18 cellular contexts compared by ENCODE assay signal in genomic region chr10:113780681-113781250, GRCh38. TPM values are rescaled to one million over a fixed set of nuclear protein-coding genes. Genes with fewer than 3 reads are reported as not detected.
A peak's percentile ranks its signal among the peaks of the same experiment; 100 is the strongest.
DNase-seq lines count a peak whose midpoint lies in the region; ATAC-seq and TF ChIP-seq lines count a peak whose summit lies in the region.
"Had no signal": no experiment of that assay in that cellular context is flagged by ENCODE, and none has a peak within 500 bp of the region (broad histone marks: within the 10 kb centered on the region; RNA-seq: fewer than 3 reads in every experiment).

No MANE protein-coding gene starts in this region.

- no peaks in the 10 kb centered on the region for H3K79me2 ChIP-seq in osteoblast (ENCODE audit: insufficient read depth, low read length)

- H3K27me3 ChIP-seq in dorsolateral prefrontal cortex (no peaks in the 10 kb centered on the region), osteoblast (ENCODE audit: insufficient read depth, low read length) (peaks cover 37% of the 10 kb centered on the region)
- H3K27me3 ChIP-seq: BLaER1 treated with 17β-estradiol and CSF1 and Interleukin-3, amounts not matched to agents 10 nM and 100 nM; vagina had no signal

- no peak overlapping the region for H2AFZ ChIP-seq in osteoblast (ENCODE audit: low read length)

- intact Hi-C loops in dorsolateral prefrontal cortex (cut with DNase I): loop anchor here (10.0 kb wide), 1 partner anchor 76 kb away; no protein-coding TSS in a partner anchor

- ATAC-seq in activated CD4-positive, CD25-positive, alpha-beta regulatory T cell treated with anti-CD3 and anti-CD28 coated beads, Interleukin-2, amount 50 U/mL, for 24 hours: no peak
- ATAC-seq: PC-3 had no signal

- no peaks in the 10 kb centered on the region for H4K20me1 ChIP-seq in osteoblast (ENCODE audit: insufficient read depth, low read length)
- H4K20me1 ChIP-seq: BLaER1 treated with 17β-estradiol and CSF1 and Interleukin-3, amounts not matched to agents 10 nM and 100 nM had no signal

- no peaks in the 10 kb centered on the region for H3K36me3 ChIP-seq in osteoblast (ENCODE audit: insufficient read depth, low read length)
- H3K36me3 ChIP-seq: BLaER1 treated with 17β-estradiol and CSF1 and Interleukin-3, amounts not matched to agents 10 nM and 100 nM; vagina had no signal

- H3K4me3 ChIP-seq in dorsolateral prefrontal cortex (no peak overlapping the region), osteoblast (ENCODE audit: insufficient read depth, low read length) (no peak overlapping the region)
- H3K4me3 ChIP-seq: BLaER1 treated with 17β-estradiol and CSF1 and Interleukin-3, amounts not matched to agents 10 nM and 100 nM; vagina had no signal

- peak in 42 of 56 donors; percentile 12 to 71 (median 47) for TF ChIP-seq CTCF in dorsolateral prefrontal cortex (IDR thresholded peaks at IDR 0.05 in 54 of 56, conservative IDR thresholded peaks at IDR 0.05 in 2 of 56; ENCODE audit: low read depth in 1 of 56, partially characterized antibody in 56 of 56)
- TF ChIP-seq CTCF in osteoblast (IDR thresholded peaks at IDR 0.05; ENCODE audit: extremely low read depth, low read depth, low read length): peak; percentile 12

- H3K27ac ChIP-seq in dorsolateral prefrontal cortex (peak overlapping the region in 8 of 59 donors; percentile 3 to 57 (median 38)), osteoblast (ENCODE audit: low read depth, low read length) (no peak overlapping the region)
- H3K27ac ChIP-seq: BLaER1 treated with 17β-estradiol and CSF1 and Interleukin-3, amounts not matched to agents 10 nM and 100 nM; vagina had no signal

- DNase-seq in EH (ENCODE audit: low read depth) (peak; percentile 17), HT-29 (ENCODE audit: low spot score) (peak; percentile 13), dorsolateral prefrontal cortex (peak in 4 of 10 donors; percentile 13 to 52 (median 40)), osteoblast (ENCODE audit: insufficient read length, low spot score, missing footprints) (no peak), SIG-M5 (lab: John Stamatoyannopoulos, UW) (no peak)
- DNase-seq in activated CD8-positive, alpha-beta memory T cell treated with anti-CD3 and anti-CD28 coated beads, Interleukin-2, amount 50 U/mL, for 48 hours: no peak
- no peak for DNase-seq in NK-92 treated with Interleukin-12 subunit alpha and Interleukin-12 subunit beta, amount 100 ng/mL, for 24 hours (lab: John Stamatoyannopoulos, UW)
- DNase-seq: activated CD4-positive, alpha-beta T cell treated with anti-CD3 and anti-CD28 coated beads, Interleukin-2, amount 50 U/mL, for 1 hour; NCI-H2227 treated with DMSO at 0.1 percent for 48 hours; PC-3; T-helper 1 cell had no signal

- no peaks in the 10 kb centered on the region for H3K4me1 ChIP-seq in osteoblast (ENCODE audit: insufficient read depth, low read length)
- H3K4me1 ChIP-seq: BLaER1 treated with 17β-estradiol and CSF1 and Interleukin-3, amounts not matched to agents 10 nM and 100 nM; vagina had no signal

- H3K9me3 ChIP-seq in osteoblast (ENCODE audit: low read depth, low read length): no peaks in the 10 kb centered on the region
- H3K9me3 ChIP-seq: BLaER1 treated with 17β-estradiol and CSF1 and Interleukin-3, amounts not matched to agents 10 nM and 100 nM; vagina had no signal

- H3K4me2 ChIP-seq in osteoblast (ENCODE audit: insufficient read depth, low read length): no peak overlapping the region
- H3K4me2 ChIP-seq: BLaER1 treated with 17β-estradiol and CSF1 and Interleukin-3, amounts not matched to agents 10 nM and 100 nM had no signal

RNA-seq across cellular contexts. Expression of gene PLEKHS1, which starts 29.3 kb away (rescaled TPM):
- 0.55 TPM in 1 of 2 replicates, not detected in the other for total RNA-seq in HT-29 (2014; rRNA removed; shearing (Covaris generic))
- total RNA-seq in dorsolateral prefrontal cortex (under 1 TPM in 11 of 120 experiments, not detected in 109; 0.13 to 0.76 (median 0.28) TPM), osteoblast (under 0.01 TPM in 1 of 2 replicates, not detected in the other)
- total RNA-seq: activated T-helper 2 cell treated with anti-CD3 and anti-CD28 coated beads, Interferon-gamma antibody, Interleukin-2, Interleukin-4, amounts not matched to agents 10 μg/mL and 5 μg/mL and 100 μg/mL, durations not matched to agents 14 hours and 24 hours and 36 hours; astrocyte; Daoy; PC-3; progenitor cell of endocrine pancreas; vagina had no signal

Comparison
In these comparisons a context has a peak if more than half of its experiments do, and no peak if none do; other contexts are left out.
1. DNase-seq: peak in EH (single experiment) and HT-29 (single experiment); none in osteoblast (single experiment), activated CD8-positive, alpha-beta memory T cell treated with anti-CD3 and anti-CD28 coated beads, Interleukin-2, amount 50 U/mL, for 48 hours (single experiment), NK-92 treated with Interleukin-12 subunit alpha and Interleukin-12 subunit beta, amount 100 ng/mL, for 24 hours (single experiment) and SIG-M5 (single experiment).